In the genomic region with DNA sequence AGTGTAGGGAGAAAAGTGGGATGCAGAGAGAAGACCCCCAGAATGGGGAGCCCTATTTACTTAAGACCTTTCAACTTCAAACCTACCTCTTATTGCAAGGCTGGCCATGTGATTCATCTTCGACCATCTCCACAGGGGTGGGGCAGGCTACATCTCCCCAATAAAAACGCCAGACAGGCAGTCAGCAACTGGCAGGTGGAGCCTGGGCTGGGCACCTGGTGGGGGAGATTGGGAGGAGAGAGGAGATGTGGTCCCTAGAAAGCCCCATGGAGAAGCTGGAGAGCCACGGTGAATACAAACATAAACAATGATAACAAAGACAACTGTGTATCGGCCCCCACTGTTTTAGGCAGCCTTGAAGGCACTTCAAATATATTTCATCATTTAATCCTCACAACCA, we compare ENCODE assay signal across 20 cellular contexts.
DNase-seq lines count a peak whose midpoint lies in the region; TF ChIP-seq lines count a peak whose summit lies in the region.
"Had no signal": no experiment of that assay in that cellular context is flagged by ENCODE, and none has a peak within 500 bp of the region (broad histone marks: within the 10 kb centered on the region; RNA-seq: fewer than 3 reads in every experiment).

No MANE protein-coding gene starts in this region.

- H3K4me3 ChIP-seq in dorsolateral prefrontal cortex, result no peak overlapping the region
- H3K4me3 ChIP-seq: A549, GM12878 had no signal

- no peak for TF ChIP-seq CTCF in dorsolateral prefrontal cortex (IDR thresholded peaks at IDR 0.05 in 54 of 56, conservative IDR thresholded peaks at IDR 0.05 in 2 of 56; ENCODE audit: low read depth in 1 of 56, partially characterized antibody in 56 of 56)

- DNase-seq in NCI-H146 (lab: John Stamatoyannopoulos, UW) (peak; percentile 59), NCI-H146 treated with DMSO at 0.1 percent for 48 hours (lab: John Stamatoyannopoulos, UW; ENCODE audit: unreplicated experiment) (no peak), NCI-H748 (lab: John Stamatoyannopoulos, UW; ENCODE audit: unreplicated experiment) (peak; percentile 74), NCI-H748 treated with DMSO at 0.1 percent for 48 hours (lab: John Stamatoyannopoulos, UW) (no peak), DMS153 treated with DMSO at 0.1 percent for 48 hours (lab: John Stamatoyannopoulos, UW; ENCODE audit: unreplicated experiment) (peak; percentile 77), NCI-H345 treated with DMSO at 0.1 percent for 48 hours (lab: John Stamatoyannopoulos, UW; ENCODE audit: unreplicated experiment) (peak; percentile 88), dorsolateral prefrontal cortex (no peak), kidney tubule cell (ENCODE audit: low spot score) (no peak)
- DNase-seq: AML-193; CD4-positive, alpha-beta T cell; DMS53; DND-41; EL; H9; IMR-90 had no signal

- H3K27me3 ChIP-seq in dorsolateral prefrontal cortex, result peaks cover 0 to 10% (median 0%) of the 10 kb centered on the region in 45 donors

- intact Hi-C loops in dorsolateral prefrontal cortex (cut with DNase I), result no loop called here

- no peak overlapping the region for H3K27ac ChIP-seq in dorsolateral prefrontal cortex
- H3K27ac ChIP-seq: 22Rv1, A549, C4-2B, HL-60 had no signal

Comparison
In these comparisons a context has a peak if more than half of its experiments do, and no peak if none do; other contexts are left out.
1. DNase-seq: peak in NCI-H146 (single experiment), NCI-H748 (single experiment), DMS153 treated with DMSO at 0.1 percent for 48 hours (single experiment) and NCI-H345 treated with DMSO at 0.1 percent for 48 hours (single experiment); none in NCI-H146 treated with DMSO at 0.1 percent for 48 hours (single experiment), NCI-H748 treated with DMSO at 0.1 percent for 48 hours (single experiment), dorsolateral prefrontal cortex (0 of 10) and kidney tubule cell (single experiment).